18 cellular contexts compared by ENCODE assay signal in the genomic region with DNA sequence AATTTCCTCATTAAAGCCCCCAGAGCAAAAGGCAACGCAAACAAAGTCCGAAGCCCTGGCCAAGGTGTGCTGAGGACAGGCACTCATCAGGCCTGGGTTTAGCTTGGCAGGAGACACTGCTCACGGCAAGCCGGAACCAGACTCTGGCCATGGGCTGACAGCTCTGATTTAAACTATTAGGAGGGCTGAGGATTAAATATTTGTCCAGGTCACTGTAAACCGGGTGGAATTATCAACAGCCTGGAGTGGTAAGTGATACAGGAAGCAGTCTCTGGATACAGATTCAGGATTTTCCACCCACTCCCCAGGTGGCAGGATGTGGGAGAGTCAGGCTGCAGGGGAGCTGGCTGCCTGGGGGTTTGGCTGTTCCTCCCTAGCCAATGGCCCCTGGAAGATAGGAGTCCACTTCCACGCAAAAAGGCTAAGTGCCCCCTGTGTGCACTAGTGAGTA. TPM values are rescaled to one million over a fixed set of nuclear protein-coding genes. Genes with fewer than 3 reads are reported as not detected.
DNase-seq lines count a peak whose midpoint lies in the region; TF ChIP-seq lines count a peak whose summit lies in the region.
"Had no signal": no experiment of that assay in that cellular context is flagged by ENCODE, and none has a peak within 500 bp of the region (broad histone marks: within the 10 kb centered on the region; RNA-seq: fewer than 3 reads in every experiment).

No MANE protein-coding gene starts in this region.

- no peaks in the 10 kb centered on the region for H3K27me3 Mint-ChIP-seq in osteocyte (ENCODE audit: unreplicated experiment)
- H3K27me3 Mint-ChIP-seq: activated CD4-positive, alpha-beta T cell treated with anti-CD3 and anti-CD28 coated beads, Interleukin-2, amount 10 ng/mL, durations not matched to agents 24 days and 14 days had no signal

- no peak for TF ChIP-seq CTCF in osteocyte (IDR thresholded peaks at IDR 0.05)

- DNase-seq in NCI-H2196 (lab: John Stamatoyannopoulos, UW; ENCODE audit: unreplicated experiment) (peak; percentile 78), osteocyte (ENCODE audit: extremely low spot score, unreplicated experiment) (no peak), activated gamma-delta T cell treated with Interleukin-2 at 50 U/mL for 16 hours (no peak), islet precursor cell (no peak), T1000 (lab: John Stamatoyannopoulos, UW) (no peak)
- DNase-seq: activated CD4-positive, alpha-beta T cell treated with anti-CD3 and anti-CD28 coated beads, Interleukin-2, amount 10 ng/mL, durations not matched to agents 24 days and 14 days; activated naive CD4-positive, alpha-beta T cell; anterior cingulate cortex; central memory CD4-positive, alpha-beta T cell; left lung; MV-4-11; NCI-H226 had no signal

- 89% methylated on average over 6 of the region's 6 CpGs for WGBS in HUES64

- H3K9me3 Mint-ChIP-seq in osteocyte (ENCODE audit: unreplicated experiment) = no peaks in the 10 kb centered on the region
- H3K9me3 Mint-ChIP-seq: activated CD4-positive, alpha-beta T cell treated with anti-CD3 and anti-CD28 coated beads, Interleukin-2, amount 10 ng/mL, durations not matched to agents 24 days and 14 days; stimulated activated effector memory CD8-positive, alpha-beta T cell treated with anti-CD3 and anti-CD28 coated beads, Interleukin-12 subunit alpha, Interleukin-12 subunit beta, amount 100 ng/mL, for 72 hours had no signal

- no peaks in the 10 kb centered on the region for H3K9me3 ChIP-seq in HUES64 (ENCODE audit: insufficient read depth, low read depth, low read length)
- H3K9me3 ChIP-seq: left lung, neutrophil, right atrium auricular region had no signal

- peaks cover 14% of the 10 kb centered on the region for H3K4me1 ChIP-seq in HUES64 (ENCODE audit: insufficient read depth, low read length)

- no peak overlapping the region for H3K4me3 ChIP-seq in HUES64 (ENCODE audit: low read length)
- H3K4me3 ChIP-seq: left lung, right atrium auricular region had no signal

- H3K27ac ChIP-seq in HUES64 (ENCODE audit: low read depth, low read length) (peak overlapping the region; percentile 10; the same call in 1 of the 2 replicates), cingulate gyrus (ENCODE audit: low read depth, low read length) (peak overlapping the region; percentile 1)
- H3K27ac ChIP-seq: KMS-11, left lung, neutrophil, right atrium auricular region had no signal

- peaks cover 62% of the 10 kb centered on the region for H3K36me3 ChIP-seq in HUES64 (ENCODE audit: insufficient read depth, low read length)

- H3K27me3 ChIP-seq in HUES64 (ENCODE audit: insufficient read depth, low read length) = no peaks in the 10 kb centered on the region
- H3K27me3 ChIP-seq: left lung, neutrophil, right atrium auricular region had no signal

- H3K4me3 Mint-ChIP-seq in osteocyte (ENCODE audit: unreplicated experiment) = no peak overlapping the region
- H3K4me3 Mint-ChIP-seq: activated CD4-positive, alpha-beta T cell treated with anti-CD3 and anti-CD28 coated beads, Interleukin-2, amount 10 ng/mL, durations not matched to agents 24 days and 14 days; stimulated activated effector memory CD8-positive, alpha-beta T cell treated with anti-CD3 and anti-CD28 coated beads, Interleukin-12 subunit alpha, Interleukin-12 subunit beta, amount 100 ng/mL, for 72 hours had no signal

- no peak overlapping the region for H3K9ac ChIP-seq in HUES64 (ENCODE audit: low read depth, low read length)
- H3K9ac ChIP-seq: KMS-11 had no signal

- peak overlapping the region; percentile 49 for H3K27ac Mint-ChIP-seq in osteocyte (ENCODE audit: unreplicated experiment)
- H3K27ac Mint-ChIP-seq: activated CD4-positive, alpha-beta T cell treated with anti-CD3 and anti-CD28 coated beads, Interleukin-2, amount 10 ng/mL, durations not matched to agents 24 days and 14 days; stimulated activated effector memory CD8-positive, alpha-beta T cell treated with anti-CD3 and anti-CD28 coated beads, Interleukin-12 subunit alpha, Interleukin-12 subunit beta, amount 100 ng/mL, for 72 hours had no signal

- peaks cover 30% of the 10 kb centered on the region for H3K4me1 Mint-ChIP-seq in osteocyte (ENCODE audit: unreplicated experiment)
- H3K4me1 Mint-ChIP-seq: stimulated activated effector memory CD8-positive, alpha-beta T cell treated with anti-CD3 and anti-CD28 coated beads, Interleukin-12 subunit alpha, Interleukin-12 subunit beta, amount 100 ng/mL, for 72 hours had no signal

- H3K36me3 Mint-ChIP-seq in osteocyte (ENCODE audit: unreplicated experiment) = peaks cover 51% of the 10 kb centered on the region

RNA-seq across cellular contexts. Expression of gene SLC66A1, which starts 42.4 kb away (rescaled TPM):
- 16.4 TPM for polyA plus RNA-seq in HUES64 (2013, experiment 1 of 2)
- 14.8 TPM for polyA plus RNA-seq in HUES64 (2013, experiment 2 of 2)
- 25.8 and 29.0 TPM in 2 replicates for total RNA-seq in osteocyte

RNA-seq across cellular contexts. Expression of gene AKR7A2, which starts 42.6 kb away (rescaled TPM):
- 31.5 TPM for polyA plus RNA-seq in HUES64 (2013, experiment 1 of 2)
- 36.6 TPM for polyA plus RNA-seq in HUES64 (2013, experiment 2 of 2)
- 67.8 and 72.4 TPM in 2 replicates for total RNA-seq in osteocyte
